Comparison of ENCODE assay signal across 8 cellular contexts in genomic region chr10:92239600-92240288, GRCh38. TPM values are rescaled to one million over a fixed set of nuclear protein-coding genes. Genes with fewer than 3 reads are reported as not detected.
DNase-seq lines count a peak whose midpoint lies in the region; ATAC-seq and TF ChIP-seq lines count a peak whose summit lies in the region.

No MANE protein-coding gene starts in this region.

- H3K4me3 ChIP-seq in SJSA1 (peak overlapping the region; percentile 44), right cardiac atrium (ENCODE audit: low read length) (peak overlapping the region; percentile 71)

- no peak overlapping the region for H3K27ac ChIP-seq in SJSA1
- peak overlapping the region; percentile 93 for H3K27ac ChIP-seq in angular gyrus (ENCODE audit: low read depth, low read length)
- H3K27ac ChIP-seq in right cardiac atrium (ENCODE audit: low read length): peak overlapping the region; percentile 84

- peak overlapping the region; percentile 87 for H3K4me3 Mint-ChIP-seq in progenitor cell of endocrine pancreas (ENCODE audit: low read depth)

- H3K36me3 ChIP-seq in SJSA1: no peaks in the 10 kb centered on the region

- peaks cover 14% of the 10 kb centered on the region for H3K4me1 Mint-ChIP-seq in progenitor cell of endocrine pancreas (ENCODE audit: low read depth)

- H3K9me3 ChIP-seq in SJSA1 (replicated peaks) (no peaks in the 10 kb centered on the region), right cardiac atrium (ENCODE audit: control insufficient read depth, low read length) (no peaks in the 10 kb centered on the region)

- H3K4me1 ChIP-seq in SJSA1 (replicated peaks): peaks cover 14% of the 10 kb centered on the region
- H3K4me1 ChIP-seq in right cardiac atrium (ENCODE audit: control insufficient read depth, insufficient read depth, low read length): no peaks in the 10 kb centered on the region

- no peak for TF ChIP-seq CTCF in progenitor cell of endocrine pancreas (IDR thresholded peaks at IDR 0.05; ENCODE audit: unreplicated experiment)

- WGBS in right cardiac atrium: under 1% methylated on average over 69 of the region's 69 CpGs

- DNase-seq in GM04504 (ENCODE audit: low read depth): peak; percentile 6
- DNase-seq in SJSA1 (ENCODE audit: low read depth in 1 of 2, low spot score in 2 of 2): peak; percentile 42 to 44
- DNase-seq in right cardiac atrium: peak; percentile 47 to 83 (median 81)
- DNase-seq in progenitor cell of endocrine pancreas (ENCODE audit: low spot score, unreplicated experiment): peak; percentile 35
- no peak for DNase-seq in SIG-M5 treated with dmso at 0.1 percent for 504 hours (lab: John Stamatoyannopoulos, UW; ENCODE audit: unreplicated experiment)
- no peak for DNase-seq in COR-L47 (lab: John Stamatoyannopoulos, UW)

- no peaks in the 10 kb centered on the region for H3K9me3 Mint-ChIP-seq in progenitor cell of endocrine pancreas (ENCODE audit: low read depth)

- no peaks in the 10 kb centered on the region; the same call in 1 of the 2 replicates for H3K27me3 ChIP-seq in SJSA1 (replicated peaks)
- H3K27me3 ChIP-seq in right cardiac atrium (ENCODE audit: control insufficient read depth, insufficient read depth): no peaks in the 10 kb centered on the region

- intact Hi-C loops in right cardiac atrium (cut with DNase I): loop anchor here in 2 of 4 donors (2.0 to 10.0 kb wide), 3 partner anchors 51 to 155 kb away; partner anchors contain the start of genes CPEB3 (in 2 of the 2) and MARCHF5 (in 2 of the 2)

- ATAC-seq in HG02642 (IDR thresholded peaks at IDR 0.05; ENCODE audit: poor library complexity, unreplicated experiment) (peak; percentile 46), right cardiac atrium (peak; percentile 56 to 73)

- H3K27me3 Mint-ChIP-seq in progenitor cell of endocrine pancreas: peaks cover 30% of the 10 kb centered on the region

- H3K36me3 Mint-ChIP-seq in progenitor cell of endocrine pancreas (ENCODE audit: insufficient read depth): no peaks in the 10 kb centered on the region

- peak overlapping the region; percentile 97 for H3K27ac Mint-ChIP-seq in progenitor cell of endocrine pancreas

RNA-seq across cellular contexts. Expression of gene CPEB3, which starts 51.1 kb away (rescaled TPM):
- 0.31 and 0.82 TPM in 2 replicates for total RNA-seq in SJSA1 (2014; rRNA removed; shearing (Covaris generic))
- total RNA-seq in right cardiac atrium (10 to 100 TPM in 3 of 4 donors, 1 to 10 TPM in 1; 7.2 to 14.3 (median 12.4) TPM), progenitor cell of endocrine pancreas (2.1 and 2.3 TPM in 2 replicates)
- 4.6 TPM for polyA plus RNA-seq in right cardiac atrium

RNA-seq across cellular contexts. Expression of gene MARCHF5, which starts 51.2 kb away (rescaled TPM):
- total RNA-seq in SJSA1 (2014; rRNA removed; shearing (Covaris generic)): 11.7 and 18.5 TPM in 2 replicates
- total RNA-seq in right cardiac atrium: 10 to 100 TPM; 29.4 to 36.7 (median 32.1) TPM
- 15.8 TPM for polyA plus RNA-seq in right cardiac atrium
- 59.9 and 61.6 TPM in 2 replicates for total RNA-seq in progenitor cell of endocrine pancreas

Comparison
In these comparisons a context has a peak if more than half of its experiments do, and no peak if none do; other contexts are left out.
1. DNase-seq: peak in GM04504 (single experiment), SJSA1 (2 of 2), right cardiac atrium (3 of 3) and progenitor cell of endocrine pancreas (single experiment); none in SIG-M5 treated with dmso at 0.1 percent for 504 hours (single experiment) and COR-L47 (single experiment).